Comparison of ENCODE assay signal across 30 cellular contexts in genomic region chr13:44221657-44222056, GRCh38.
DNase-seq lines count a peak whose midpoint lies in the region; FAIRE-seq and TF ChIP-seq lines count a peak whose summit lies in the region.
"Had no signal": no experiment of that assay in that cellular context is flagged by ENCODE, and none has a peak within 500 bp of the region (broad histone marks: within the 10 kb centered on the region; RNA-seq: fewer than 3 reads in every experiment).

No MANE protein-coding gene starts in this region.

- H3K27me3 Mint-ChIP-seq in chondrocyte (ENCODE audit: low read depth) = no peaks in the 10 kb centered on the region
- H3K27me3 Mint-ChIP-seq: stimulated activated naive CD8-positive, alpha-beta T cell treated with anti-CD3 and anti-CD28 coated beads, Interleukin-15, amount 100 ng/mL, for 72 hours had no signal

- H3K9me3 Mint-ChIP-seq in chondrocyte (ENCODE audit: low read depth) = peaks cover 6% of the 10 kb centered on the region
- H3K9me3 Mint-ChIP-seq: activated CD4-positive, alpha-beta memory T cell treated with anti-CD3 and anti-CD28 coated beads, Interleukin-2, amount 10 ng/mL, durations not matched to agents 7 days and 5 days; CD4-positive, alpha-beta memory T cell; endodermal cell; GM23338; naive B cell; stimulated activated naive CD8-positive, alpha-beta T cell treated with anti-CD3 and anti-CD28 coated beads, Interleukin-15, amount 100 ng/mL, for 72 hours had no signal

- H3K27ac Mint-ChIP-seq in chondrocyte (ENCODE audit: unreplicated experiment) = no peak overlapping the region
- H3K27ac Mint-ChIP-seq: activated CD4-positive, alpha-beta memory T cell treated with anti-CD3 and anti-CD28 coated beads, Interleukin-2, amount 10 ng/mL, durations not matched to agents 7 days and 5 days; CD4-positive, alpha-beta memory T cell; endodermal cell; GM23338; stimulated activated naive CD8-positive, alpha-beta T cell treated with anti-CD3 and anti-CD28 coated beads, Interleukin-15, amount 100 ng/mL, for 72 hours had no signal

- no peak for TF ChIP-seq CTCF in chondrocyte (IDR thresholded peaks at IDR 0.05)

- H3K4me3 Mint-ChIP-seq in chondrocyte (ENCODE audit: unreplicated experiment) = no peak overlapping the region
- H3K4me3 Mint-ChIP-seq: activated CD4-positive, alpha-beta memory T cell treated with anti-CD3 and anti-CD28 coated beads, Interleukin-2, amount 10 ng/mL, durations not matched to agents 7 days and 5 days; CD4-positive, alpha-beta memory T cell; endodermal cell; GM23338; naive B cell; stimulated activated naive CD8-positive, alpha-beta T cell treated with anti-CD3 and anti-CD28 coated beads, Interleukin-15, amount 100 ng/mL, for 72 hours had no signal

- no peaks in the 10 kb centered on the region for H3K36me3 Mint-ChIP-seq in chondrocyte (ENCODE audit: low read depth)
- H3K36me3 Mint-ChIP-seq: CD4-positive, alpha-beta memory T cell had no signal

- no peak overlapping the region for H3K4me3 ChIP-seq in rectal smooth muscle tissue (ENCODE audit: low read length)
- H3K4me3 ChIP-seq: GM23338, skin epidermis, upper lobe of left lung had no signal

- peak; percentile 33 for FAIRE-seq in endometrium (lab: Jason Lieb, UNC)
- FAIRE-seq: bronchial epithelial cell, islet of Langerhans had no signal

- H3K9ac ChIP-seq in rectal smooth muscle tissue (ENCODE audit: low read length) = no peak overlapping the region

- no peaks in the 10 kb centered on the region for H3K27me3 ChIP-seq in rectal smooth muscle tissue (ENCODE audit: control insufficient read depth, insufficient read depth, low read length)
- H3K27me3 ChIP-seq: upper lobe of left lung had no signal

- no peaks in the 10 kb centered on the region for H3K36me3 ChIP-seq in rectal smooth muscle tissue (ENCODE audit: control insufficient read depth, insufficient read depth, low read length)
- H3K36me3 ChIP-seq: upper lobe of left lung had no signal

- DNase-seq in NCI-H2227 treated with DMSO at 0.1 percent for 48 hours (lab: John Stamatoyannopoulos, UW) (peak; percentile 2), NCI-H2227 (lab: John Stamatoyannopoulos, UW; ENCODE audit: unreplicated experiment) (no peak), retina (no peak), chondrocyte (ENCODE audit: low spot score) (no peak), OCI-M1 (lab: John Stamatoyannopoulos, UW) (no peak), T1000 (lab: John Stamatoyannopoulos, UW) (no peak)
- DNase-seq: activated CD4-positive, alpha-beta memory T cell treated with anti-CD3 and anti-CD28 coated beads, Interleukin-2, amount 10 ng/mL, durations not matched to agents 7 days and 5 days; activated CD8-positive, alpha-beta memory T cell treated with anti-CD3 and anti-CD28 coated beads, Interleukin-2, amount 50 U/mL, for 48 hours; activated naive CD4-positive, alpha-beta T cell treated with anti-CD3 and anti-CD28 coated beads, Interleukin-2, amount 50 U/mL, for 16 hours; amniotic stem cell; CD4-positive, alpha-beta memory T cell; cortex of kidney; endodermal cell; left ventricle myocardium superior; naive B cell; NCI-H1092 treated with DMSO at 0.1 percent for 48 hours; NCI-H2171; NCI-H524; NK-92 treated with Interleukin-12 subunit alpha and Interleukin-12 subunit beta, amount 100 ng/mL, for 24 hours; nucleus accumbens; SHP77; stimulated activated naive CD8-positive, alpha-beta T cell treated with anti-CD3 and anti-CD28 coated beads, Interleukin-15, amount 100 ng/mL, for 72 hours; upper lobe of left lung had no signal

- H3K4me1 ChIP-seq in rectal smooth muscle tissue (ENCODE audit: control insufficient read depth, insufficient read depth, low read length) = peaks cover 43% of the 10 kb centered on the region

- H3K4me1 Mint-ChIP-seq in chondrocyte (ENCODE audit: low read depth) = peaks cover 37% of the 10 kb centered on the region
- H3K4me1 Mint-ChIP-seq: activated CD4-positive, alpha-beta memory T cell treated with anti-CD3 and anti-CD28 coated beads, Interleukin-2, amount 10 ng/mL, durations not matched to agents 7 days and 5 days; CD4-positive, alpha-beta memory T cell; naive B cell; stimulated activated naive CD8-positive, alpha-beta T cell treated with anti-CD3 and anti-CD28 coated beads, Interleukin-15, amount 100 ng/mL, for 72 hours had no signal

- peak overlapping the region; percentile 44 for H3K27ac ChIP-seq in rectal smooth muscle tissue (ENCODE audit: low read depth, low read length)
- H3K27ac ChIP-seq: 22Rv1, skin epidermis, upper lobe of left lung had no signal
